In genomic region chr11:72848846-72849466, GRCh38 we compare ENCODE assay signal across 8 cellular contexts. TPM values are rescaled to one million over a fixed set of nuclear protein-coding genes. Genes with fewer than 3 reads are reported as not detected.
DNase-seq lines count a peak whose midpoint lies in the region; ATAC-seq lines count a peak whose summit lies in the region.

No MANE protein-coding gene starts in this region.

- peak; percentile 62 for DNase-seq in activated CD4-positive, alpha-beta T cell treated with anti-CD3 and anti-CD28 coated beads for 36 hours
- DNase-seq in activated CD4-positive, alpha-beta T cell treated with anti-CD3 and anti-CD28 coated beads for 1 hour = no peak
- DNase-seq in NCI-H1694 (lab: John Stamatoyannopoulos, UW) (peak; percentile 12), right cardiac atrium (no peak)
- DNase-seq in activated T-cell treated with anti-CD3 and anti-CD28 coated beads, Interleukin-2, amount 50 U/mL, for 24 hours = peak; percentile 40
- DNase-seq in stimulated activated effector memory CD8-positive, alpha-beta T cell treated with anti-CD3 and anti-CD28 coated beads, Interleukin-12 subunit alpha, Interleukin-12 subunit beta, amount 100 ng/mL, for 72 hours (ENCODE audit: low spot score in 2 of 2) = no peak

- CTCF ChIA-PET in activated CD4-positive, alpha-beta T cell treated with anti-CD3 and anti-CD28 coated beads for 36 hours (lab: Charles Lee) = interaction anchor here (1.4 to 1.7 kb wide), 2 partner anchors 17 to 124 kb away, joined by 5 to 8 read pairs; no protein-coding TSS in a partner anchor

- H3K27me3 Mint-ChIP-seq in activated CD4-positive, alpha-beta T cell treated with anti-CD3 and anti-CD28 coated beads for 36 hours = no peaks in the 10 kb centered on the region
- no peaks in the 10 kb centered on the region for H3K27me3 Mint-ChIP-seq in activated T-cell treated with anti-CD3 and anti-CD28 coated beads, Interleukin-2, amount 50 U/mL, for 24 hours

- WGBS in right cardiac atrium = 63% methylated on average over 6 of the region's 6 CpGs

- H3K4me1 ChIP-seq in right cardiac atrium (ENCODE audit: control insufficient read depth, insufficient read depth, low read length) = no peaks in the 10 kb centered on the region

- H3K27ac Mint-ChIP-seq in activated CD4-positive, alpha-beta T cell treated with anti-CD3 and anti-CD28 coated beads for 36 hours = no peak overlapping the region
- H3K27ac Mint-ChIP-seq in activated T-cell treated with anti-CD3 and anti-CD28 coated beads, Interleukin-2, amount 50 U/mL, for 24 hours = no peak overlapping the region
- H3K27ac Mint-ChIP-seq in stimulated activated effector memory CD8-positive, alpha-beta T cell treated with anti-CD3 and anti-CD28 coated beads, Interleukin-12 subunit alpha, Interleukin-12 subunit beta, amount 100 ng/mL, for 72 hours = no peak overlapping the region

- POLR2A ChIA-PET in activated CD4-positive, alpha-beta T cell treated with anti-CD3 and anti-CD28 coated beads for 36 hours (lab: Charles Lee) = no interaction called here

- no peak overlapping the region for H3K4me3 ChIP-seq in right cardiac atrium (ENCODE audit: low read length)

- H3K4me1 Mint-ChIP-seq in activated CD4-positive, alpha-beta T cell treated with anti-CD3 and anti-CD28 coated beads for 36 hours = peaks cover 3% of the 10 kb centered on the region
- peaks cover 6% of the 10 kb centered on the region for H3K4me1 Mint-ChIP-seq in activated T-cell treated with anti-CD3 and anti-CD28 coated beads, Interleukin-2, amount 50 U/mL, for 24 hours (ENCODE audit: low read depth)
- H3K4me1 Mint-ChIP-seq in stimulated activated effector memory CD8-positive, alpha-beta T cell treated with anti-CD3 and anti-CD28 coated beads, Interleukin-12 subunit alpha, Interleukin-12 subunit beta, amount 100 ng/mL, for 72 hours = peaks cover 6% of the 10 kb centered on the region

- peak; percentile 71 for ATAC-seq in activated CD4-positive, alpha-beta T cell treated with anti-CD3 and anti-CD28 coated beads for 36 hours
- ATAC-seq in right cardiac atrium = peak; percentile 47 to 59
- ATAC-seq in stimulated activated effector memory CD8-positive, alpha-beta T cell treated with anti-CD3 and anti-CD28 coated beads, Interleukin-12 subunit alpha, Interleukin-12 subunit beta, amount 100 ng/mL, for 72 hours = peak; percentile 51
- ATAC-seq in GM21528 (IDR thresholded peaks at IDR 0.05; ENCODE audit: low FRiP score, unreplicated experiment) = no peak
- ATAC-seq in GM19397 (IDR thresholded peaks at IDR 0.05; ENCODE audit: unreplicated experiment) = no peak

- no peak overlapping the region for H3K4me3 Mint-ChIP-seq in activated CD4-positive, alpha-beta T cell treated with anti-CD3 and anti-CD28 coated beads for 36 hours
- H3K4me3 Mint-ChIP-seq in activated T-cell treated with anti-CD3 and anti-CD28 coated beads, Interleukin-2, amount 50 U/mL, for 24 hours = no peak overlapping the region
- no peak overlapping the region for H3K4me3 Mint-ChIP-seq in stimulated activated effector memory CD8-positive, alpha-beta T cell treated with anti-CD3 and anti-CD28 coated beads, Interleukin-12 subunit alpha, Interleukin-12 subunit beta, amount 100 ng/mL, for 72 hours

- no peaks in the 10 kb centered on the region for H3K9me3 Mint-ChIP-seq in activated CD4-positive, alpha-beta T cell treated with anti-CD3 and anti-CD28 coated beads for 36 hours (ENCODE audit: low read depth)
- no peaks in the 10 kb centered on the region for H3K9me3 Mint-ChIP-seq in activated T-cell treated with anti-CD3 and anti-CD28 coated beads, Interleukin-2, amount 50 U/mL, for 24 hours
- no peaks in the 10 kb centered on the region for H3K9me3 Mint-ChIP-seq in stimulated activated effector memory CD8-positive, alpha-beta T cell treated with anti-CD3 and anti-CD28 coated beads, Interleukin-12 subunit alpha, Interleukin-12 subunit beta, amount 100 ng/mL, for 72 hours

- intact Hi-C loops in activated CD4-positive, alpha-beta T cell treated with anti-CD3 and anti-CD28 coated beads for 36 hours (cut with DNase I, micrococcal nuclease) = loop anchor here (1.0 to 10.0 kb wide), 2 partner anchors 124 to 264 kb away; no protein-coding TSS in a partner anchor
- intact Hi-C loops in right cardiac atrium (cut with DNase I) = no loop called here

- no peaks in the 10 kb centered on the region for H3K27me3 ChIP-seq in right cardiac atrium (ENCODE audit: control insufficient read depth, insufficient read depth)

- no peak overlapping the region for H3K27ac ChIP-seq in right cardiac atrium (ENCODE audit: low read length)

- H3K36me3 Mint-ChIP-seq in activated CD4-positive, alpha-beta T cell treated with anti-CD3 and anti-CD28 coated beads for 36 hours (ENCODE audit: low read depth) = no peaks in the 10 kb centered on the region
- peaks cover 11% of the 10 kb centered on the region for H3K36me3 Mint-ChIP-seq in activated T-cell treated with anti-CD3 and anti-CD28 coated beads, Interleukin-2, amount 50 U/mL, for 24 hours (ENCODE audit: low read depth)
- peaks cover 28% of the 10 kb centered on the region for H3K36me3 Mint-ChIP-seq in stimulated activated effector memory CD8-positive, alpha-beta T cell treated with anti-CD3 and anti-CD28 coated beads, Interleukin-12 subunit alpha, Interleukin-12 subunit beta, amount 100 ng/mL, for 72 hours

- no peaks in the 10 kb centered on the region for H3K9me3 ChIP-seq in right cardiac atrium (ENCODE audit: control insufficient read depth, low read length)

RNA-seq across cellular contexts. Expression of gene ATG16L2, which starts 34.7 kb away (rescaled TPM):
- total RNA-seq in activated CD4-positive, alpha-beta T cell treated with anti-CD3 and anti-CD28 coated beads for 36 hours = 10 to 100 TPM; 55.3 to 59.4 TPM
- total RNA-seq in right cardiac atrium = 10 to 100 TPM; 11.9 to 23.9 (median 19.1) TPM
- 19.1 TPM for polyA plus RNA-seq in right cardiac atrium

RNA-seq across cellular contexts. Expression of gene STARD10, which starts 55.1 kb away (rescaled TPM):
- 10 to 100 TPM in 1 of 2 experiments, 1 to 10 TPM in 1; 8.3 to 12.9 TPM for total RNA-seq in activated CD4-positive, alpha-beta T cell treated with anti-CD3 and anti-CD28 coated beads for 36 hours
- 100 to 1,000 TPM in 2 of 4 donors, 10 to 100 TPM in 2; 88.9 to 127 (median 106) TPM for total RNA-seq in right cardiac atrium
- 228 TPM for polyA plus RNA-seq in right cardiac atrium

Comparison
In these comparisons a context has a peak if more than half of its experiments do, and no peak if none do; other contexts are left out.
1. DNase-seq: peak in activated CD4-positive, alpha-beta T cell treated with anti-CD3 and anti-CD28 coated beads for 36 hours (single experiment), NCI-H1694 (single experiment) and activated T-cell treated with anti-CD3 and anti-CD28 coated beads, Interleukin-2, amount 50 U/mL, for 24 hours (single experiment); none in activated CD4-positive, alpha-beta T cell treated with anti-CD3 and anti-CD28 coated beads for 1 hour (single experiment), right cardiac atrium (0 of 3) and stimulated activated effector memory CD8-positive, alpha-beta T cell treated with anti-CD3 and anti-CD28 coated beads, Interleukin-12 subunit alpha, Interleukin-12 subunit beta, amount 100 ng/mL, for 72 hours (0 of 2).
2. ATAC-seq: peak in activated CD4-positive, alpha-beta T cell treated with anti-CD3 and anti-CD28 coated beads for 36 hours (single experiment), right cardiac atrium (2 of 2) and stimulated activated effector memory CD8-positive, alpha-beta T cell treated with anti-CD3 and anti-CD28 coated beads, Interleukin-12 subunit alpha, Interleukin-12 subunit beta, amount 100 ng/mL, for 72 hours (single experiment); none in GM21528 (single experiment) and GM19397 (single experiment).
3. RNA of gene STARD10, which starts 55.1 kb away (total RNA-seq): 88.9 to 127 TPM in right cardiac atrium; 8.3 to 12.9 TPM in activated CD4-positive, alpha-beta T cell treated with anti-CD3 and anti-CD28 coated beads for 36 hours; every median in the first group is over 4 times any median in the second.
4. intact Hi-C loops: an anchor here in activated CD4-positive, alpha-beta T cell treated with anti-CD3 and anti-CD28 coated beads for 36 hours (1.0 to 10.0 kb wide); none called in right cardiac atrium.